16 cellular contexts compared by ENCODE assay signal in the genomic region with DNA sequence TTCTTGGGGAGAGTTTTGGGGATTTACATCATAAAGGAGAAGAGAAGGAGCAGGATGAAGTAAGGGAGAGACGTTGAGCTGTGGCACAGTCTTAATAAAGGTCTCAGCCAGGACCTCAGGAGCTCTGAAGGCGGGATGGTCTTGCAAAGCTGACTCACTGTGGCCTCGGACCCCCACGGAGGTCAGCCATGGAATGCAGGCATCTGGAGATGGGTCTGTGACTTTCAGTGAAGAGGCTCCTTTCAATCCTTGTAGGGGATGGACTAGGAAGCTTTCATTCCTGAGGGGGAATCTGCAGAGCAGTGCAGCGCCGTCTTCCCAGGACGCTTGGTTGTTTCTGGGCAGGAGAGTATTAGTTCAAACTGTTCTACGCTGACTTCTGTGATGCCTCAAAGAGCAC.
"Had no signal": no experiment of that assay in that cellular context is flagged by ENCODE, and none has a peak within 500 bp of the region (broad histone marks: within the 10 kb centered on the region; RNA-seq: fewer than 3 reads in every experiment).

No MANE protein-coding gene starts in this region.

- H3K4me1 Mint-ChIP-seq: activated CD4-positive, alpha-beta memory T cell treated with anti-CD3 and anti-CD28 coated beads, Interleukin-2, amount 10 ng/mL, durations not matched to agents 7 days and 5 days; central memory CD8-positive, alpha-beta T cell; memory B cell; stimulated activated naive CD8-positive, alpha-beta T cell treated with anti-CD3 and anti-CD28 coated beads, Interleukin-15, amount 100 ng/mL, for 72 hours had no signal

- DNase-seq: activated CD4-positive, alpha-beta memory T cell treated with anti-CD3 and anti-CD28 coated beads, Interleukin-2, amount 10 ng/mL, durations not matched to agents 7 days and 5 days; activated CD4-positive, alpha-beta T cell treated with anti-CD3 and anti-CD28 coated beads for 1 hour; activated naive CD4-positive, alpha-beta T cell; activated T-cell treated with anti-CD3 and anti-CD28 coated beads, Interleukin-2, amount 50 U/mL, for 72 hours; erythroblast; hypothalamus; left lung; pancreas; stimulated activated CD4-positive, alpha-beta T cell treated with anti-CD3 and anti-CD28 coated beads, Interleukin-4, amount 100 ng/mL, for 4 hours; stimulated activated naive CD8-positive, alpha-beta T cell treated with anti-CD3 and anti-CD28 coated beads, Interleukin-15, amount 100 ng/mL, for 72 hours; T-helper 9 cell had no signal

- H3K27me3 ChIP-seq: left lung, pancreas had no signal

- H3K4me3 Mint-ChIP-seq: activated CD4-positive, alpha-beta memory T cell treated with anti-CD3 and anti-CD28 coated beads, Interleukin-2, amount 10 ng/mL, durations not matched to agents 7 days and 5 days; activated T-cell treated with anti-CD3 and anti-CD28 coated beads, Interleukin-2, amount 50 U/mL, for 72 hours; central memory CD8-positive, alpha-beta T cell; dendritic cell treated with granulocyte-macrophage colony-stimulating factor and Interleukin-4, amounts not matched to agents 40 ng/mL and 50 ng/mL, for 4 days; memory B cell; nephron; stimulated activated naive CD8-positive, alpha-beta T cell treated with anti-CD3 and anti-CD28 coated beads, Interleukin-15, amount 100 ng/mL, for 72 hours had no signal

- H3K9me3 ChIP-seq: left lung, pancreas, thoracic aorta had no signal

- H3K4me1 ChIP-seq: left lung, pancreas had no signal

- H3K27me3 Mint-ChIP-seq: activated CD4-positive, alpha-beta memory T cell treated with anti-CD3 and anti-CD28 coated beads, Interleukin-2, amount 10 ng/mL, durations not matched to agents 7 days and 5 days; central memory CD8-positive, alpha-beta T cell; stimulated activated naive CD8-positive, alpha-beta T cell treated with anti-CD3 and anti-CD28 coated beads, Interleukin-15, amount 100 ng/mL, for 72 hours had no signal

- H3K27ac Mint-ChIP-seq: activated CD4-positive, alpha-beta memory T cell treated with anti-CD3 and anti-CD28 coated beads, Interleukin-2, amount 10 ng/mL, durations not matched to agents 7 days and 5 days; activated T-cell treated with anti-CD3 and anti-CD28 coated beads, Interleukin-2, amount 50 U/mL, for 72 hours; dendritic cell treated with granulocyte-macrophage colony-stimulating factor and Interleukin-4, amounts not matched to agents 40 ng/mL and 50 ng/mL, for 4 days; memory B cell; nephron; stimulated activated naive CD8-positive, alpha-beta T cell treated with anti-CD3 and anti-CD28 coated beads, Interleukin-15, amount 100 ng/mL, for 72 hours had no signal

- ATAC-seq: activated T-cell treated with anti-CD3 and anti-CD28 coated beads, Interleukin-2, amount 50 U/mL, for 72 hours; left lung; pancreas; stimulated activated naive CD8-positive, alpha-beta T cell treated with anti-CD3 and anti-CD28 coated beads, Interleukin-15, amount 100 ng/mL, for 72 hours had no signal

- H3K27ac ChIP-seq: left lung, pancreas, thoracic aorta had no signal

- H3K4me3 ChIP-seq: left lung, pancreas, thoracic aorta had no signal

- H3K36me3 Mint-ChIP-seq: memory B cell had no signal

- H3K36me3 ChIP-seq: left lung, pancreas, thoracic aorta had no signal

- H3K9me3 Mint-ChIP-seq: activated CD4-positive, alpha-beta memory T cell treated with anti-CD3 and anti-CD28 coated beads, Interleukin-2, amount 10 ng/mL, durations not matched to agents 7 days and 5 days; dendritic cell treated with granulocyte-macrophage colony-stimulating factor and Interleukin-4, amounts not matched to agents 40 ng/mL and 50 ng/mL, for 4 days; memory B cell; nephron had no signal
